8 cellular contexts compared by ENCODE assay signal in genomic region chr16:2047330-2048115, GRCh38. TPM values are rescaled to one million over a fixed set of nuclear protein-coding genes. Genes with fewer than 3 reads are reported as not detected.
DNase-seq lines count a peak whose midpoint lies in the region; ATAC-seq, FAIRE-seq and TF ChIP-seq lines count a peak whose summit lies in the region.

Gene NTHL1, minus strand, starts transcription at chr16:2047834. Its CDS starts 11 bp downstream, at chr16:2047823.
Gene TSC2, plus strand, starts transcription at chr16:2047985. Its CDS starts 631 bp downstream, at chr16:2048616.

- peak within 1 kb of the TSS in 1 of 2 donors; percentile 23 for H3K27ac ChIP-seq in kidney (ENCODE audit: low read depth in 2 of 2, low read length in 2 of 2)

- ATAC-seq in HG03196 (IDR thresholded peaks at IDR 0.05; ENCODE audit: unreplicated experiment) = peak; percentile 90
- ATAC-seq in activated CD4-positive, CD25-positive, alpha-beta regulatory T cell treated with anti-CD3 and anti-CD28 coated beads, Interleukin-2, amount 50 U/mL, for 24 hours = peak; percentile 98 to 99

- no peak for FAIRE-seq in kidney (lab: Jason Lieb, UNC)

- H3K36me3 ChIP-seq in kidney (ENCODE audit: control insufficient read depth in 1 of 2, insufficient read depth in 2 of 2, low read length in 2 of 2) = peaks cover 3 to 11% of the 10 kb centered on the region in 2 donors

- H3K4me3 ChIP-seq in AG10803 (ENCODE audit: low read length) = peak within 1 kb of the TSS; percentile 89
- H3K4me3 ChIP-seq in kidney (ENCODE audit: low read length in 2 of 2) = peak within 1 kb of the TSS; percentile 87 to 94

- no peaks in the 10 kb centered on the region for H3K9me3 ChIP-seq in kidney (ENCODE audit: control insufficient read depth in 1 of 2, low read length in 2 of 2)

- TF ChIP-seq CTCF in AG10803 (conservative IDR thresholded peaks at IDR 0.05; ENCODE audit: low read length) (peak; percentile 40), kidney (IDR thresholded peaks at IDR 0.05; ENCODE audit: borderline replicate concordance, extremely low read depth, insufficient read depth) (peak; percentile 63)

- DNase-seq in AG10803 (ENCODE audit: low read depth) (peak; percentile 94), NCI-H446 (lab: John Stamatoyannopoulos, UW) (peak; percentile 88 to 95), cerebellar cortex (ENCODE audit: low spot score) (peak; percentile 96), kidney (peak; percentile 99)
- DNase-seq in stimulated activated CD4-positive, alpha-beta T cell treated with anti-CD3 and anti-CD28 coated beads, Interleukin-15, amount 100 ng/mL, for 24 hours = peak; percentile 97

- in situ Hi-C loops in GM18951 (cut with MboI; ENCODE audit: low sequenced_read_pairs, unreplicated experiment) = no loop called here

- TF ChIP-seq POLR2A in GM18951 (IDR thresholded peaks at IDR 0.05; ENCODE audit: extremely low read depth, insufficient read depth, insufficient read length) = peak; percentile 89

- H3K4me1 ChIP-seq in kidney (ENCODE audit: control insufficient read depth in 1 of 2, insufficient read depth in 1 of 2, low read depth in 1 of 2, low read length in 2 of 2) = peaks cover 4 to 29% of the 10 kb centered on the region in 2 donors

- peak within 1 kb of the TSS; percentile 67 to 92 for H3K9ac ChIP-seq in kidney (ENCODE audit: low read length in 2 of 2)

- intact Hi-C loops in kidney (cut with DNase I) = no loop called here

RNA-seq across cellular contexts. Expression of gene NTHL1, which starts in this region (rescaled TPM):
- total RNA-seq in kidney = 15.3 TPM
- polyA plus RNA-seq in kidney (ENCODE audit: insufficient read depth, low read depth, low replicate concordance) = 36.0 TPM

RNA-seq across cellular contexts. Expression of gene TSC2, which starts in this region (rescaled TPM):
- total RNA-seq in kidney = 151 TPM
- polyA plus RNA-seq in kidney (ENCODE audit: insufficient read depth, low read depth, low replicate concordance) = 40.0 TPM
